30 cellular contexts compared by ENCODE assay signal in the genomic region with DNA sequence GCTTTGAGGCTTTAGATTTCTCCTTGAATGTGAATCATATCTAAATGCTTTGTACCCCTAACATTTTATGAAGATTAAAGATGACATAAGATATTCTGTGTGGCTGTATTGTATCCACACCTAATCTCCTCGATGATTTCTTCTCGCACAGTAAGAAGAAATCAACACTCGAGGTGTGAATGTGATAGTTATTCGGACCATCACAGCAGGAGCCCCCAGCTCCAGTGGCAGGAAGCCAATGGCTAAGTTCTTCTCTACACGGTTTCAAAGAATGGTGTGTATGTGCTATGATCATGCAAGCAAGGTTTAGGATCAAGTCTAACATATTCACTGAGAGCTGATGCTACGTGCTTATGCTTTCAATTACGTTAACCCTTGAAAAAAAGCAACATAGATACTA.
"Had no signal": no experiment of that assay in that cellular context is flagged by ENCODE, and none has a peak within 500 bp of the region (broad histone marks: within the 10 kb centered on the region; RNA-seq: fewer than 3 reads in every experiment).

No MANE protein-coding gene starts in this region.

- H3K27me3 Mint-ChIP-seq: activated B cell treated with CpG ODN at 0.5 μM for 24 hours; activated CD4-positive, alpha-beta memory T cell treated with anti-CD3 and anti-CD28 coated beads, Interleukin-2, amount 10 ng/mL, durations not matched to agents 7 days and 5 days; activated naive CD8-positive, alpha-beta T cell treated with anti-CD3 and anti-CD28 coated beads, Interleukin-2, amount 10 ng/mL, durations not matched to agents 7 days and 5 days; activated T-helper 17 cell treated with anti-CD3 and anti-CD28 coated beads, Interleukin-2, amount 50 U/mL, for 72 hours; central memory CD8-positive, alpha-beta T cell; T-helper 17 cell had no signal

- H3K27me3 ChIP-seq: ascending aorta, brain microvascular endothelial cell, dorsolateral prefrontal cortex, esophagus muscularis mucosa, foreskin keratinocyte, gastrocnemius medialis, heart left ventricle had no signal

- H3K4me1 ChIP-seq: foreskin keratinocyte, gastrocnemius medialis had no signal

- H3K4me3 ChIP-seq: ascending aorta, coronary artery, dorsolateral prefrontal cortex, esophagus muscularis mucosa, gastrocnemius medialis, heart left ventricle had no signal

- DNase-seq: activated B cell treated with CpG ODN at 0.5 μM for 24 hours; activated CD4-positive, alpha-beta memory T cell treated with anti-CD3 and anti-CD28 coated beads, Interleukin-2, amount 10 ng/mL, durations not matched to agents 7 days and 5 days; activated CD4-positive, alpha-beta T cell treated with anti-CD3 and anti-CD28 coated beads for 48 hours; activated CD4-positive, alpha-beta T cell treated with anti-CD3 and anti-CD28 coated beads, Interleukin-2, amount 50 U/mL, for 4 hours; activated CD8-positive, alpha-beta memory T cell treated with anti-CD3 and anti-CD28 coated beads, Interleukin-2, amount 50 U/mL, for 48 hours; activated effector memory CD4-positive, alpha-beta T cell treated with Interleukin-2 at 50 U/mL for 16 hours; activated gamma-delta T cell treated with Interleukin-2 at 50 U/mL for 16 hours; activated naive CD4-positive, alpha-beta T cell treated with anti-CD3 and anti-CD28 coated beads, Interleukin-2, amount 50 U/mL, for 16 hours; activated naive CD4-positive, alpha-beta T cell treated with Interleukin-2 at 50 U/mL for 16 hours; activated naive CD8-positive, alpha-beta T cell treated with anti-CD3 and anti-CD28 coated beads, Interleukin-2, amount 10 ng/mL, durations not matched to agents 7 days and 5 days; activated T-cell treated with anti-CD3 and anti-CD28 coated beads, Interleukin-2, amount 50 U/mL, for 4 hours; brain microvascular endothelial cell; dorsolateral prefrontal cortex; effector memory CD4-positive, alpha-beta T cell; erythroblast; foreskin keratinocyte; gastrocnemius medialis; glutamatergic neuron; heart left ventricle; T-helper 1 cell; T-helper 17 cell; T1000; WERI-Rb-1 had no signal

- H3K9me3 Mint-ChIP-seq: central memory CD8-positive, alpha-beta T cell; dendritic cell treated with granulocyte-macrophage colony-stimulating factor and Interleukin-4, amounts not matched to agents 40 ng/mL and 50 ng/mL, for 4 days had no signal

- H3K4me1 Mint-ChIP-seq: activated CD4-positive, alpha-beta memory T cell treated with anti-CD3 and anti-CD28 coated beads, Interleukin-2, amount 10 ng/mL, durations not matched to agents 7 days and 5 days; activated naive CD8-positive, alpha-beta T cell treated with anti-CD3 and anti-CD28 coated beads, Interleukin-2, amount 10 ng/mL, durations not matched to agents 7 days and 5 days had no signal

- H3K27ac ChIP-seq: ascending aorta, brain microvascular endothelial cell, coronary artery, esophagus muscularis mucosa, foreskin keratinocyte, gastrocnemius medialis, heart left ventricle, WERI-Rb-1 had no signal

- H3K27ac Mint-ChIP-seq: activated B cell treated with CpG ODN at 0.5 μM for 24 hours; activated CD4-positive, alpha-beta memory T cell treated with anti-CD3 and anti-CD28 coated beads, Interleukin-2, amount 10 ng/mL, durations not matched to agents 7 days and 5 days; activated naive CD8-positive, alpha-beta T cell treated with anti-CD3 and anti-CD28 coated beads, Interleukin-2, amount 10 ng/mL, durations not matched to agents 7 days and 5 days; activated T-helper 17 cell treated with anti-CD3 and anti-CD28 coated beads, Interleukin-2, amount 50 U/mL, for 72 hours; dendritic cell treated with granulocyte-macrophage colony-stimulating factor and Interleukin-4, amounts not matched to agents 40 ng/mL and 50 ng/mL, for 4 days; T-helper 17 cell; T-helper 2 cell treated with Interferon-gamma antibody and Interleukin-4, amounts not matched to agents 5 μg/mL and 100 μg/mL, for 36 hours had no signal

- H3K4me3 Mint-ChIP-seq: activated B cell treated with CpG ODN at 0.5 μM for 24 hours; activated CD4-positive, alpha-beta memory T cell treated with anti-CD3 and anti-CD28 coated beads, Interleukin-2, amount 10 ng/mL, durations not matched to agents 7 days and 5 days; activated naive CD8-positive, alpha-beta T cell treated with anti-CD3 and anti-CD28 coated beads, Interleukin-2, amount 10 ng/mL, durations not matched to agents 7 days and 5 days; activated T-cell treated with anti-CD3 and anti-CD28 coated beads, Interleukin-2, amount 50 U/mL, for 4 hours; activated T-helper 17 cell treated with anti-CD3 and anti-CD28 coated beads, Interleukin-2, amount 50 U/mL, for 72 hours; central memory CD8-positive, alpha-beta T cell; dendritic cell treated with granulocyte-macrophage colony-stimulating factor and Interleukin-4, amounts not matched to agents 40 ng/mL and 50 ng/mL, for 4 days; T-helper 17 cell; T-helper 2 cell treated with Interferon-gamma antibody and Interleukin-4, amounts not matched to agents 5 μg/mL and 100 μg/mL, for 36 hours had no signal

- H3K36me3 ChIP-seq: ascending aorta, brain microvascular endothelial cell, esophagus muscularis mucosa, gastrocnemius medialis, WERI-Rb-1 had no signal
